Comparison of ENCODE assay signal across 22 cellular contexts in genomic region chr11:14861680-14862079, GRCh38. TPM values are rescaled to one million over a fixed set of nuclear protein-coding genes. Genes with fewer than 3 reads are reported as not detected.
A peak's percentile ranks its signal among the peaks of the same experiment; 100 is the strongest.
DNase-seq lines count a peak whose midpoint lies in the region; ATAC-seq and TF ChIP-seq lines count a peak whose summit lies in the region.
"Had no signal": no experiment of that assay in that cellular context is flagged by ENCODE, and none has a peak within 500 bp of the region (broad histone marks: within the 10 kb centered on the region; RNA-seq: fewer than 3 reads in every experiment).

No MANE protein-coding gene starts in this region.

- peak overlapping the region; percentile 60 for H3K27ac Mint-ChIP-seq in activated T-cell treated with anti-CD3 and anti-CD28 coated beads, Interleukin-2, amount 50 U/mL, for 72 hours
- H3K27ac Mint-ChIP-seq: activated CD4-positive, alpha-beta T cell treated with anti-CD3 and anti-CD28 coated beads, Interleukin-2, amount 10 ng/mL, durations not matched to agents 7 days and 5 days; neural progenitor cell had no signal

- H3K27me3 ChIP-seq in Peyer's patch (no peaks in the 10 kb centered on the region), stomach (no peaks in the 10 kb centered on the region)
- H3K27me3 ChIP-seq: cardiac muscle cell, neural progenitor cell, sigmoid colon had no signal

- H3K27ac ChIP-seq in Peyer's patch (peak overlapping the region in 1 of 4 donors; percentile 43), stomach (no peak overlapping the region)
- H3K27ac ChIP-seq: C4-2B, cardiac muscle cell, neural progenitor cell, sigmoid colon, WERI-Rb-1 had no signal

- no peak for TF ChIP-seq CTCF in Peyer's patch (IDR thresholded peaks at IDR 0.05)
- no peak for TF ChIP-seq CTCF in stomach (IDR thresholded peaks at IDR 0.05)

- TF ChIP-seq POLR2A in Peyer's patch (IDR thresholded peaks at IDR 0.05) (no peak), stomach (IDR thresholded peaks at IDR 0.05) (no peak)

- peaks cover 15 to 17% of the 10 kb centered on the region in 2 donors for H3K9me3 Mint-ChIP-seq in activated T-cell treated with anti-CD3 and anti-CD28 coated beads, Interleukin-2, amount 50 U/mL, for 72 hours

- H3K4me1 Mint-ChIP-seq in activated T-cell treated with anti-CD3 and anti-CD28 coated beads, Interleukin-2, amount 50 U/mL, for 72 hours (ENCODE audit: low read depth) = peaks cover 29% of the 10 kb centered on the region

- H3K4me1 ChIP-seq in Peyer's patch = no peaks in the 10 kb centered on the region
- no peaks in the 10 kb centered on the region for H3K4me1 ChIP-seq in stomach
- H3K4me1 ChIP-seq: HAP-1, sigmoid colon had no signal

- ATAC-seq in activated T-cell treated with anti-CD3 and anti-CD28 coated beads, Interleukin-2, amount 50 U/mL, for 72 hours (replicated peaks in 1 of 2) = no peak
- peak; percentile 78 for ATAC-seq in left lobe of liver
- ATAC-seq in GM19328 (IDR thresholded peaks at IDR 0.05; ENCODE audit: unreplicated experiment) = no peak

- TF ChIP-seq EP300 in stomach (IDR thresholded peaks at IDR 0.05) = no peak

- H3K36me3 Mint-ChIP-seq in activated T-cell treated with anti-CD3 and anti-CD28 coated beads, Interleukin-2, amount 50 U/mL, for 72 hours (ENCODE audit: insufficient read depth in 2 of 2) = peaks cover 26 to 39% of the 10 kb centered on the region in 2 donors

- no peaks in the 10 kb centered on the region for H3K9me3 ChIP-seq in Peyer's patch
- no peaks in the 10 kb centered on the region for H3K9me3 ChIP-seq in stomach
- H3K9me3 ChIP-seq: HAP-1, sigmoid colon had no signal

- H3K27me3 Mint-ChIP-seq in activated T-cell treated with anti-CD3 and anti-CD28 coated beads, Interleukin-2, amount 50 U/mL, for 72 hours (ENCODE audit: low read depth) = no peaks in the 10 kb centered on the region
- H3K27me3 Mint-ChIP-seq: activated CD4-positive, alpha-beta T cell treated with anti-CD3 and anti-CD28 coated beads, Interleukin-2, amount 10 ng/mL, durations not matched to agents 7 days and 5 days had no signal

- no peak overlapping the region for H3K4me3 Mint-ChIP-seq in activated T-cell treated with anti-CD3 and anti-CD28 coated beads, Interleukin-2, amount 50 U/mL, for 72 hours
- H3K4me3 Mint-ChIP-seq: activated CD4-positive, alpha-beta T cell treated with anti-CD3 and anti-CD28 coated beads, Interleukin-2, amount 10 ng/mL, durations not matched to agents 7 days and 5 days; neural progenitor cell had no signal

- intact Hi-C loops in stomach (cut with DNase I; ENCODE audit: low total_unique reads) = no loop called here

- 67 to 74% (median 73%) methylated on average over 1 of the region's 1 CpG for WGBS in stomach, 5 donors

- no peak for DNase-seq in activated T-cell treated with anti-CD3 and anti-CD28 coated beads, Interleukin-2, amount 50 U/mL, for 72 hours
- no peak for DNase-seq in activated T-cell treated with anti-CD3 and anti-CD28 coated beads, Interleukin-2, amount 50 U/mL, for 48 hours
- peak in 2 of 3 donors; percentile 72 to 85 for DNase-seq in Peyer's patch
- DNase-seq in left lobe of liver (ENCODE audit: low spot score) = peak; percentile 53
- peak; percentile 32 for DNase-seq in stomach
- DNase-seq in NCI-H187 (lab: John Stamatoyannopoulos, UW) = no peak
- DNase-seq in germinal center (ENCODE audit: low spot score) = no peak
- DNase-seq: ACHN; activated CD4-positive, alpha-beta T cell treated with anti-CD3 and anti-CD28 coated beads, Interleukin-2, amount 10 ng/mL, durations not matched to agents 7 days and 5 days; activated CD8-positive, alpha-beta memory T cell treated with anti-CD3 and anti-CD28 coated beads, Interleukin-2, amount 50 U/mL, for 4 hours; activated gamma-delta T cell; DMS 273 treated with DMSO at 0.1 percent for 48 hours; KBM-7; NCI-H1930; sigmoid colon; T-helper 2 cell; WERI-Rb-1 had no signal

- peaks cover 0 to 4% (median 0%) of the 10 kb centered on the region in 3 donors for H3K36me3 ChIP-seq in Peyer's patch
- H3K36me3 ChIP-seq in stomach = peaks cover 0 to 15% (median 4%) of the 10 kb centered on the region in 4 donors
- H3K36me3 ChIP-seq: cardiac muscle cell, HAP-1, WERI-Rb-1 had no signal

- H3K4me3 ChIP-seq in Peyer's patch (no peak overlapping the region), stomach (no peak overlapping the region)
- H3K4me3 ChIP-seq: cardiac muscle cell, HAP-1, neural progenitor cell, sigmoid colon had no signal

RNA-seq across cellular contexts. Expression of gene CYP2R1, which starts 30.4 kb away (rescaled TPM):
- total RNA-seq in activated T-cell treated with anti-CD3 and anti-CD28 coated beads, Interleukin-2, amount 50 U/mL, for 72 hours = 10 to 100 TPM; 30.2 to 30.4 TPM
- total RNA-seq in Peyer's patch (10 to 100 TPM; 28.9 to 48.3 (median 40.9) TPM), left lobe of liver (6.6 TPM), stomach (100 to 1,000 TPM in 1 of 5 donors, 10 to 100 TPM in 4; 23.2 to 129 (median 38.2) TPM)
- polyA plus RNA-seq in stomach = 10 to 100 TPM; 31.2 to 35.1 (median 32.0) TPM

Comparison
In these comparisons a context has a peak if more than half of its experiments do, and no peak if none do; other contexts are left out.
1. DNase-seq: peak in Peyer's patch (2 of 3), left lobe of liver (single experiment) and stomach (single experiment); none in activated T-cell treated with anti-CD3 and anti-CD28 coated beads, Interleukin-2, amount 50 U/mL, for 72 hours (0 of 2), activated T-cell treated with anti-CD3 and anti-CD28 coated beads, Interleukin-2, amount 50 U/mL, for 48 hours (0 of 2), NCI-H187 (0 of 2) and germinal center (single experiment).